ENCODE assay signal across 8 cellular contexts in genomic region chr19:29605653-29606419, GRCh38. TPM values are rescaled to one million over a fixed set of nuclear protein-coding genes. Genes with fewer than 3 reads are reported as not detected.
DNase-seq lines count a peak whose midpoint lies in the region; ATAC-seq and TF ChIP-seq lines count a peak whose summit lies in the region.

Gene POP4 (plus strand): TSS chr19:29606283. CDS start chr19:29606319, 36 bp downstream.

- DNase-seq in C1 segment of cervical spinal cord (lab: John Stamatoyannopoulos, UW) (peak; percentile 79 to 97 (median 94)), NCI-H82 (lab: John Stamatoyannopoulos, UW) (peak; percentile 98), dorsolateral prefrontal cortex (peak; percentile 96 to 99 (median 97)), right lobe of liver (peak; percentile 97 to 98 (median 98))
- peak; percentile 98 to 99 for DNase-seq in activated CD4-positive, alpha-beta T cell treated with anti-CD3 and anti-CD28 coated beads, Interleukin-2, amount 50 U/mL, for 48 hours
- DNase-seq in stimulated activated CD4-positive, alpha-beta T cell treated with anti-CD3 and anti-CD28 coated beads, Interleukin-4, amount 100 ng/mL, for 4 hours, result peak; percentile 97 to 98

- H3K9me3 ChIP-seq in right lobe of liver, result no peaks in the 10 kb centered on the region

- 0% methylated on average over 33 of the region's 47 CpGs for WGBS in right lobe of liver (ENCODE audit: insufficient coverage, low coverage, low lambda C conversion rate, missing lambda C conversion rate)

- peak; percentile 62 for ATAC-seq in GM19372 (IDR thresholded peaks at IDR 0.05; ENCODE audit: low read depth, unreplicated experiment)
- ATAC-seq in HG03558 (IDR thresholded peaks at IDR 0.05; ENCODE audit: extremely low read depth, unreplicated experiment), result peak; percentile 38
- peak; percentile 90 to 94 (median 92) for ATAC-seq in right lobe of liver

- H3K27ac ChIP-seq in dorsolateral prefrontal cortex (peak within 1 kb of the TSS; percentile 75 to 99 (median 94)), right lobe of liver (peak within 1 kb of the TSS; percentile 93 to 97 (median 95))

- TF ChIP-seq CTCF in dorsolateral prefrontal cortex (IDR thresholded peaks at IDR 0.05 in 54 of 56, conservative IDR thresholded peaks at IDR 0.05 in 2 of 56; ENCODE audit: low read depth in 1 of 56, partially characterized antibody in 56 of 56), result peak in 41 of 56 donors; percentile 4 to 65 (median 31)
- TF ChIP-seq CTCF in right lobe of liver (IDR thresholded peaks at IDR 0.05), result no peak

- H3K27me3 ChIP-seq in dorsolateral prefrontal cortex (no peaks in the 10 kb centered on the region), right lobe of liver (no peaks in the 10 kb centered on the region)

- H3K4me3 ChIP-seq in dorsolateral prefrontal cortex (peak within 1 kb of the TSS; percentile 73 to 100 (median 92)), right lobe of liver (peak within 1 kb of the TSS; percentile 92 to 94 (median 92))

- intact Hi-C loops in dorsolateral prefrontal cortex (cut with DNase I), result loop anchor here in 1 of 2 donors (5.0 kb wide), 1 partner anchor 79 kb away; the partner anchor contains the start of gene VSTM2B
- intact Hi-C loops in right lobe of liver (cut with DNase I), result no loop called here

- TF ChIP-seq POLR2A in right lobe of liver (IDR thresholded peaks at IDR 0.05), result peak; percentile 95

- peaks cover 0 to 13% (median 1%) of the 10 kb centered on the region in 4 donors for H3K4me1 ChIP-seq in right lobe of liver

- peaks cover 0 to 8% (median 0%) of the 10 kb centered on the region in 4 donors for H3K36me3 ChIP-seq in right lobe of liver

RNA-seq across cellular contexts. Expression of gene POP4, which starts in this region (rescaled TPM):
- total RNA-seq in dorsolateral prefrontal cortex, result 10 to 100 TPM; 31.6 to 72.5 (median 52.7) TPM
- 10 to 100 TPM; 28.5 to 58.5 (median 34.8) TPM for total RNA-seq in right lobe of liver

Comparison
In these comparisons a context has a peak if more than half of its experiments do, and no peak if none do; other contexts are left out.
1. Peak in every context shown above with its lines: DNase-seq, ATAC-seq, H3K4me3 ChIP-seq and H3K27ac ChIP-seq.
2. ATAC-seq: peak in every context shown above with its lines; median percentile 92 in right lobe of liver; 62 in GM19372; 38 in HG03558.
3. CTCF ChIP-seq: peak in dorsolateral prefrontal cortex (41 of 56); none in right lobe of liver (0 of 4).